ENCODE assay signal across 16 cellular contexts in genomic region chr18:32366586-32367538, GRCh38.
DNase-seq lines count a peak whose midpoint lies in the region; ATAC-seq and TF ChIP-seq lines count a peak whose summit lies in the region.
"Had no signal": no experiment of that assay in that cellular context is flagged by ENCODE, and none has a peak within 500 bp of the region (broad histone marks: within the 10 kb centered on the region; RNA-seq: fewer than 3 reads in every experiment).

No MANE protein-coding gene starts in this region.

- H3K27ac ChIP-seq in upper lobe of right lung (peak overlapping the region; percentile 0), spleen (peak overlapping the region in 1 of 8 donors; percentile 0)
- H3K27ac ChIP-seq: psoas muscle, thoracic aorta had no signal

- DNase-seq in NCI-H82 (lab: John Stamatoyannopoulos, UW): peak; percentile 48
- peak; percentile 71 for DNase-seq in choroid plexus epithelial cell (ENCODE audit: low read depth)
- DNase-seq in kidney tubule cell (ENCODE audit: low spot score): peak; percentile 86
- DNase-seq in upper lobe of right lung: no peak
- no peak for DNase-seq in spleen
- DNase-seq in activated CD8-positive, alpha-beta memory T cell treated with anti-CD3 and anti-CD28 coated beads for 24 hours: no peak
- DNase-seq: activated gamma-delta T cell; CD8-positive, alpha-beta memory T cell; effector CD8-positive, alpha-beta T cell; glutamatergic neuron; NCI-H2081 treated with DMSO at 0.1 percent for 48 hours; psoas muscle; SHP77; stimulated activated CD4-positive, alpha-beta T cell treated with anti-CD3 and anti-CD28 coated beads, Interleukin-1b, Interleukin-23, amount 100 ng/mL, for 48 hours had no signal

- H3K9me3 ChIP-seq in upper lobe of right lung (no peaks in the 10 kb centered on the region), spleen (no peaks in the 10 kb centered on the region)
- H3K9me3 ChIP-seq: psoas muscle, thoracic aorta had no signal

- no peak for TF ChIP-seq CTCF in choroid plexus epithelial cell (conservative IDR thresholded peaks at IDR 0.05; ENCODE audit: low read depth, low read length)
- no peak for TF ChIP-seq CTCF in upper lobe of right lung (IDR thresholded peaks at IDR 0.05)
- TF ChIP-seq CTCF in spleen (IDR thresholded peaks at IDR 0.05 in 8 of 11, conservative IDR thresholded peaks at IDR 0.05 in 3 of 11): no peak

- ATAC-seq in upper lobe of right lung (peak; percentile 62), HG02763 (IDR thresholded peaks at IDR 0.05; ENCODE audit: unreplicated experiment) (no peak)
- ATAC-seq: psoas muscle had no signal

- no peak for TF ChIP-seq POLR2A in spleen (IDR thresholded peaks at IDR 0.05)

- 38 to 94% (median 79%) methylated on average over 1 of the region's 1 CpG for WGBS in spleen, 5 donors

- H3K4me3 ChIP-seq in choroid plexus epithelial cell (ENCODE audit: low read depth, low read length): no peak overlapping the region
- no peak overlapping the region for H3K4me3 ChIP-seq in upper lobe of right lung
- no peak overlapping the region for H3K4me3 ChIP-seq in spleen
- H3K4me3 ChIP-seq: psoas muscle, thoracic aorta had no signal

- H3K4me1 ChIP-seq in upper lobe of right lung: peaks cover 10% of the 10 kb centered on the region
- peaks cover 0 to 3% (median 0%) of the 10 kb centered on the region in 6 donors for H3K4me1 ChIP-seq in spleen
- H3K4me1 ChIP-seq: psoas muscle had no signal

- H3K27me3 ChIP-seq in upper lobe of right lung (no peaks in the 10 kb centered on the region), spleen (replicated peaks in 1 of 7) (no peaks in the 10 kb centered on the region)

- H3K36me3 ChIP-seq in upper lobe of right lung (no peaks in the 10 kb centered on the region), spleen (no peaks in the 10 kb centered on the region)
- H3K36me3 ChIP-seq: thoracic aorta had no signal

- intact Hi-C loops in upper lobe of right lung (cut with DNase I) (no loop called here), spleen (cut with DNase I; ENCODE audit: low total_unique reads) (no loop called here)

Comparison
In these comparisons a context has a peak if more than half of its experiments do, and no peak if none do; other contexts are left out.
1. DNase-seq: peak in NCI-H82 (single experiment), choroid plexus epithelial cell (single experiment) and kidney tubule cell (single experiment); none in upper lobe of right lung (single experiment), spleen (single experiment) and activated CD8-positive, alpha-beta memory T cell treated with anti-CD3 and anti-CD28 coated beads for 24 hours (single experiment).